Comparison of ENCODE assay signal across 15 cellular contexts in genomic region chr17:43587647-43588046, GRCh38. TPM values are rescaled to one million over a fixed set of nuclear protein-coding genes. Genes with fewer than 3 reads are reported as not detected.
DNase-seq lines count a peak whose midpoint lies in the region; ATAC-seq and TF ChIP-seq lines count a peak whose summit lies in the region.
"Had no signal": no experiment of that assay in that cellular context is flagged by ENCODE, and none has a peak within 500 bp of the region (broad histone marks: within the 10 kb centered on the region; RNA-seq: fewer than 3 reads in every experiment).

No MANE protein-coding gene starts in this region.

- peaks cover 4% of the 10 kb centered on the region for H3K36me3 Mint-ChIP-seq in glutamatergic neuron (ENCODE audit: unreplicated experiment)

- H3K4me3 Mint-ChIP-seq in glutamatergic neuron (ENCODE audit: unreplicated experiment): no peak overlapping the region
- H3K4me3 Mint-ChIP-seq: CD4-positive, alpha-beta T cell had no signal

- no peaks in the 10 kb centered on the region for H3K27me3 Mint-ChIP-seq in glutamatergic neuron (ENCODE audit: unreplicated experiment)
- H3K27me3 Mint-ChIP-seq: CD4-positive, alpha-beta T cell had no signal

- no peak for DNase-seq in left ventricle myocardium inferior
- DNase-seq in right atrium auricular region (ENCODE audit: low spot score): no peak
- peak; percentile 20 for DNase-seq in OCI-M1 (lab: John Stamatoyannopoulos, UW)
- DNase-seq in glutamatergic neuron: no peak
- DNase-seq in BE2C: no peak
- DNase-seq in germinal center (ENCODE audit: low spot score): no peak
- DNase-seq: 8988T; AML-193; C1 segment of cervical spinal cord; CD4-positive, alpha-beta T cell; DMS79 had no signal

- H3K27ac Mint-ChIP-seq in glutamatergic neuron (ENCODE audit: unreplicated experiment): peak overlapping the region; percentile 29
- H3K27ac Mint-ChIP-seq: CD4-positive, alpha-beta T cell had no signal

- TF ChIP-seq CTCF in left ventricle myocardium inferior (IDR thresholded peaks at IDR 0.05; ENCODE audit: borderline replicate concordance) (no peak), right atrium auricular region (IDR thresholded peaks at IDR 0.05) (no peak), glutamatergic neuron (IDR thresholded peaks at IDR 0.05; ENCODE audit: partially characterized antibody, unreplicated experiment) (no peak), BE2C (IDR thresholded peaks at IDR 0.05; ENCODE audit: low read depth, low read length) (no peak)

- peaks cover 3% of the 10 kb centered on the region for H3K9me3 Mint-ChIP-seq in glutamatergic neuron (ENCODE audit: unreplicated experiment)
- H3K9me3 Mint-ChIP-seq: CD4-positive, alpha-beta T cell had no signal

- no peak overlapping the region for H3K4me3 ChIP-seq in left ventricle myocardium inferior
- no peak overlapping the region for H3K4me3 ChIP-seq in right atrium auricular region
- no peak overlapping the region for H3K4me3 ChIP-seq in BE2C (ENCODE audit: low read depth, low read length)
- H3K4me3 ChIP-seq: GM12878, GM23248 had no signal

- ATAC-seq in HG02623 (IDR thresholded peaks at IDR 0.05; ENCODE audit: unreplicated experiment): no peak
- ATAC-seq: GM12878, HCT116 had no signal

- peaks cover 2% of the 10 kb centered on the region for H3K4me1 Mint-ChIP-seq in glutamatergic neuron (ENCODE audit: low read depth, unreplicated experiment)

- H3K27ac ChIP-seq in left ventricle myocardium inferior (replicated peaks) (peak overlapping the region; percentile 92), right atrium auricular region (no peak overlapping the region)
- H3K27ac ChIP-seq: GM23248 had no signal

- no peaks in the 10 kb centered on the region for H3K36me3 ChIP-seq in left ventricle myocardium inferior
- H3K36me3 ChIP-seq in right atrium auricular region: no peaks in the 10 kb centered on the region
- H3K36me3 ChIP-seq in BE2C: no peaks in the 10 kb centered on the region

- intact Hi-C loops in left ventricle myocardium inferior (cut with micrococcal nuclease): no loop called here

- peaks cover 48% of the 10 kb centered on the region for H3K4me1 ChIP-seq in left ventricle myocardium inferior
- peaks cover 0 to 38% of the 10 kb centered on the region in 2 donors for H3K4me1 ChIP-seq in right atrium auricular region
- H3K4me1 ChIP-seq in BE2C: peaks cover 13% of the 10 kb centered on the region

- H3K9me3 ChIP-seq in left ventricle myocardium inferior (replicated peaks) (no peaks in the 10 kb centered on the region), right atrium auricular region (no peaks in the 10 kb centered on the region), BE2C (no peaks in the 10 kb centered on the region)

- H3K27me3 ChIP-seq in left ventricle myocardium inferior (ENCODE audit: low read depth): no peaks in the 10 kb centered on the region
- no peaks in the 10 kb centered on the region for H3K27me3 ChIP-seq in right atrium auricular region
- H3K27me3 ChIP-seq in BE2C: no peaks in the 10 kb centered on the region

RNA-seq across cellular contexts. Expression of gene ETV4, which starts 41.5 kb away (rescaled TPM):
- total RNA-seq in left ventricle myocardium inferior: 0.60 TPM
- 1 to 10 TPM; 3.1 to 5.0 TPM for total RNA-seq in right atrium auricular region
- not detected for total RNA-seq in glutamatergic neuron (ENCODE audit: unreplicated experiment)
- 146 TPM for polyA plus RNA-seq in BE2C (2012; ENCODE audit: insufficient read depth, insufficient read length, low read depth)
- total RNA-seq: CD4-positive, alpha-beta T cell had no signal
